ENCODE assay signal across 9 cellular contexts in genomic region chr15:99631256-99631655, GRCh38.
DNase-seq lines count a peak whose midpoint lies in the region; ATAC-seq and TF ChIP-seq lines count a peak whose summit lies in the region.
"Had no signal": no experiment of that assay in that cellular context is flagged by ENCODE, and none has a peak within 500 bp of the region (broad histone marks: within the 10 kb centered on the region; RNA-seq: fewer than 3 reads in every experiment).

No MANE protein-coding gene starts in this region.

- H3K27ac Mint-ChIP-seq in chondrocyte (ENCODE audit: unreplicated experiment): peak overlapping the region; percentile 52

- peaks cover 39% of the 10 kb centered on the region for H3K36me3 Mint-ChIP-seq in chondrocyte (ENCODE audit: low read depth)

- no peak for DNase-seq in Right ventricle myocardium inferior (ENCODE audit: missing footprints)
- no peak for DNase-seq in cardiac septum (ENCODE audit: low spot score)
- no peak for DNase-seq in chondrocyte (ENCODE audit: low spot score)
- DNase-seq in upper lobe of left lung: peak in 1 of 2 donors; percentile 42
- no peak for DNase-seq in mucosa of gallbladder (ENCODE audit: low spot score)
- no peak for DNase-seq in NCI-H774 (lab: John Stamatoyannopoulos, UW)
- no peak for DNase-seq in activated effector memory CD4-positive, alpha-beta T cell treated with Interleukin-2 at 50 U/mL for 16 hours

- H3K9me3 Mint-ChIP-seq in chondrocyte (ENCODE audit: low read depth): peaks cover 12% of the 10 kb centered on the region

- no peaks in the 10 kb centered on the region for H3K27me3 ChIP-seq in upper lobe of left lung
- H3K27me3 ChIP-seq: SJSA1 had no signal

- peaks cover 0 to 2% (median 0%) of the 10 kb centered on the region in 4 donors for H3K9me3 ChIP-seq in upper lobe of left lung
- H3K9me3 ChIP-seq: SJSA1 had no signal

- WGBS in upper lobe of left lung, 2 donors: 12 to 17% methylated on average over 2 of the region's 2 CpGs

- no peak overlapping the region for H3K4me3 ChIP-seq in upper lobe of left lung
- H3K4me3 ChIP-seq: SJSA1 had no signal

- peak overlapping the region; percentile 63 to 78 (median 74) for H3K27ac ChIP-seq in upper lobe of left lung
- H3K27ac ChIP-seq: SJSA1 had no signal

- peaks cover 37 to 54% (median 45%) of the 10 kb centered on the region in 4 donors for H3K4me1 ChIP-seq in upper lobe of left lung
- H3K4me1 ChIP-seq: SJSA1 had no signal

- intact Hi-C loops in Right ventricle myocardium inferior (cut with DNase I) (no loop called here), cardiac septum (cut with DNase I) (no loop called here)

- H3K4me3 Mint-ChIP-seq in chondrocyte (ENCODE audit: unreplicated experiment): no peak overlapping the region

- TF ChIP-seq POLR2A in upper lobe of left lung (IDR thresholded peaks at IDR 0.05): no peak

- no peaks in the 10 kb centered on the region for H3K36me3 ChIP-seq in upper lobe of left lung

- peaks cover 84% of the 10 kb centered on the region for H3K4me1 Mint-ChIP-seq in chondrocyte (ENCODE audit: low read depth)

- ATAC-seq in Right ventricle myocardium inferior: peak; percentile 71
- ATAC-seq in HG03159 (IDR thresholded peaks at IDR 0.05; ENCODE audit: unreplicated experiment): peak; percentile 88
- ATAC-seq in upper lobe of left lung (ENCODE audit: low FRiP score in 2 of 2): peak; percentile 69 to 90

- peak in 1 of 4 donors; percentile 45 for TF ChIP-seq EP300 in upper lobe of left lung (IDR thresholded peaks at IDR 0.05)

- no peaks in the 10 kb centered on the region for H3K27me3 Mint-ChIP-seq in chondrocyte (ENCODE audit: low read depth)

- TF ChIP-seq CTCF in chondrocyte (IDR thresholded peaks at IDR 0.05) (no peak), upper lobe of left lung (IDR thresholded peaks at IDR 0.05) (no peak)
